26 cellular contexts compared by ENCODE assay signal in the genomic region with DNA sequence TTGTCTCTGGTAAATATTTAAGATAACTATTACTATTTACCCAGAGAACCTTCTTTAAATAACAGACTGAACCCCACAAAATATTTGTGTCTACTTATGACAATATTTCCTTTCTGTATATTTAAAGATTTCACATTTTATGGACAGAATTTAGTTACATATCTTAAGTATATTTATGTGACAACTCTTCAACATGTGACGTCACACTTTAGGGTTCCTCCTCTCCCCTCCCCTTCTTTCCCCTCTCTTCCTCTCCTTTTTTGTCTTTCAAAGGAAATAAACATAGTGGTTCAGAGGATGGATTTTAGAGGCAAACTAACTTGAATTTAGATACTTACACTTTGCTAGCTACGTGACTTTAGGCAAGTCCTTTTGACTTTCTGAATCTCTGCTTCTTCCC.
A peak's percentile ranks its signal among the peaks of the same experiment; 100 is the strongest.
DNase-seq lines count a peak whose midpoint lies in the region; ATAC-seq, FAIRE-seq and TF ChIP-seq lines count a peak whose summit lies in the region.
"Had no signal": no experiment of that assay in that cellular context is flagged by ENCODE, and none has a peak within 500 bp of the region (broad histone marks: within the 10 kb centered on the region; RNA-seq: fewer than 3 reads in every experiment).

No MANE protein-coding gene starts in this region.

- H3K27me3 Mint-ChIP-seq in endodermal cell (ENCODE audit: insufficient read depth) = no peaks in the 10 kb centered on the region
- H3K27me3 Mint-ChIP-seq: CD4-positive, alpha-beta memory T cell; CD4-positive, CD25-positive, alpha-beta regulatory T cell; CD8-positive, alpha-beta memory T cell had no signal

- H4K20me1 ChIP-seq in HepG2 (ENCODE audit: insufficient read depth, low read length) = no peaks in the 10 kb centered on the region
- H4K20me1 ChIP-seq: BLaER1 had no signal

- no peak overlapping the region for H2AFZ ChIP-seq in HepG2 (ENCODE audit: low read length)

- no peak for TF ChIP-seq CTCF in HepG2 (CRISPR knock-in tag; IDR thresholded peaks at IDR 0.05)
- TF ChIP-seq CTCF in right lobe of liver (IDR thresholded peaks at IDR 0.05) = no peak
- TF ChIP-seq CTCF in HEK293 (tag by site-specific recombination; IDR thresholded peaks at IDR 0.05) = no peak
- no peak for TF ChIP-seq CTCF in endodermal cell (conservative IDR thresholded peaks at IDR 0.05)

- H3K9me3 Mint-ChIP-seq in endodermal cell = no peaks in the 10 kb centered on the region
- H3K9me3 Mint-ChIP-seq: CD14-positive monocyte had no signal

- BruUV-seq in HepG2 (replicated peaks; lab: Mats Ljungman, UMichigan) = no TSS peak

- no peaks in the 10 kb centered on the region for H3K79me2 ChIP-seq in HepG2 (ENCODE audit: insufficient read depth, low read length)

- peaks cover 10% of the 10 kb centered on the region for H3K4me1 Mint-ChIP-seq in endodermal cell
- H3K4me1 Mint-ChIP-seq: CD14-positive monocyte; CD4-positive, alpha-beta memory T cell; CD4-positive, CD25-positive, alpha-beta regulatory T cell; CD8-positive, alpha-beta memory T cell had no signal

- intact Hi-C loops in HepG2 (cut with micrococcal nuclease; ENCODE audit: unreplicated experiment) = no loop called here
- intact Hi-C loops in right lobe of liver (cut with DNase I) = no loop called here

- H3K27ac ChIP-seq in HepG2 (ENCODE audit: extremely low read length, insufficient read depth, low read length) (no peak overlapping the region), right lobe of liver (no peak overlapping the region), HEK293 (ENCODE audit: extremely low read depth, low read depth, low read length) (no peak overlapping the region), endodermal cell (ENCODE audit: low read depth, low read length) (no peak overlapping the region)
- H3K27ac ChIP-seq: BLaER1 had no signal

- no peak overlapping the region for H3K27ac Mint-ChIP-seq in endodermal cell
- H3K27ac Mint-ChIP-seq: CD14-positive monocyte; CD4-positive, alpha-beta memory T cell; CD4-positive, CD25-positive, alpha-beta regulatory T cell; CD8-positive, alpha-beta memory T cell had no signal

- CTCF ChIA-PET in HepG2 (lab: Yijun Ruan, JAX; ENCODE audit: low intra/inter-chr PET ratio, low total read pairs) (no interaction called here), HEK293 (lab: Yijun Ruan, JAX) (interaction anchor here (0.9 kb wide), 1 partner anchor 89 kb away, joined by 3 read pairs; no protein-coding TSS in a partner anchor)

- TF ChIP-seq EP300 in HepG2 (IDR thresholded peaks at IDR 0.05; ENCODE audit: low read depth in 2 of 2, low read length in 2 of 2) (no peak), HepG2 (CRISPR knock-in tag; IDR thresholded peaks at IDR 0.05; ENCODE audit: borderline replicate concordance) (no peak)

- no peak overlapping the region for H3K4me3 Mint-ChIP-seq in endodermal cell
- H3K4me3 Mint-ChIP-seq: CD14-positive monocyte; CD4-positive, alpha-beta memory T cell; CD4-positive, CD25-positive, alpha-beta regulatory T cell; CD8-positive, alpha-beta memory T cell had no signal

- no peaks in the 10 kb centered on the region for H3K36me3 Mint-ChIP-seq in endodermal cell (ENCODE audit: low read depth)
- H3K36me3 Mint-ChIP-seq: CD14-positive monocyte; CD4-positive, alpha-beta memory T cell; CD4-positive, CD25-positive, alpha-beta regulatory T cell; CD8-positive, alpha-beta memory T cell had no signal

- H3K9ac ChIP-seq in HepG2 (ENCODE audit: insufficient read depth, low read depth, low read length) (no peak overlapping the region), endodermal cell (ENCODE audit: extremely low read depth, low read length, poor library complexity, severe bottlenecking) (peak overlapping the region; percentile 4)
- H3K9ac ChIP-seq: BLaER1 had no signal

- H3K4me3 ChIP-seq in HepG2 (replicated peaks in 1 of 3; ENCODE audit: insufficient read depth in 1 of 3, low read depth in 2 of 3, low read length in 3 of 3) (no peak overlapping the region), right lobe of liver (no peak overlapping the region), HEK293 (ENCODE audit: low read depth, low read length) (no peak overlapping the region), endodermal cell (ENCODE audit: low read length) (no peak overlapping the region)
- H3K4me3 ChIP-seq: BLaER1 had no signal

- DNase-seq in HepG2 (ENCODE audit: low spot score) (no peak), right lobe of liver (no peak), endodermal cell (no peak), NOMO-1 (lab: John Stamatoyannopoulos, UW; ENCODE audit: unreplicated experiment in 2 of 2) (no peak)
- DNase-seq in activated CD4-positive, alpha-beta T cell treated with anti-CD3 and anti-CD28 coated beads for 1 hour = no peak
- DNase-seq: 8988T; ACHN; BE2C; C1 segment of cervical spinal cord; CD4-positive, alpha-beta memory T cell; CD4-positive, CD25-positive, alpha-beta regulatory T cell; CD8-positive, alpha-beta memory T cell; COR-L47; DMS 273 treated with DMSO at 0.1 percent for 48 hours; DMS153; DMS53; DMS79; DND-41; EL; GF-D8 had no signal

- H3K4me1 ChIP-seq in HepG2 (ENCODE audit: insufficient read depth, low read length) (no peaks in the 10 kb centered on the region), right lobe of liver (no peaks in the 10 kb centered on the region), HEK293 (ENCODE audit: control insufficient read depth, insufficient read depth, low read length) (no peaks in the 10 kb centered on the region), endodermal cell (ENCODE audit: control insufficient read depth, insufficient read depth, low read length) (no peaks in the 10 kb centered on the region)
- H3K4me1 ChIP-seq: BE2C, BLaER1 had no signal

- no peak for ATAC-seq in HepG2
- ATAC-seq in right lobe of liver = no peak

- TF ChIP-seq POLR2A in HepG2 (IDR thresholded peaks at IDR 0.05; ENCODE audit: insufficient read depth in 1 of 2, low read depth in 2 of 2, low read length in 2 of 2) (no peak), right lobe of liver (IDR thresholded peaks at IDR 0.05) (no peak)

- 45% methylated on average over 2 of the region's 2 CpGs for WGBS in HepG2 (ENCODE audit: low lambda C conversion rate)
- 38% methylated on average over 2 of the region's 2 CpGs for WGBS in right lobe of liver (ENCODE audit: insufficient coverage, low coverage, low lambda C conversion rate, missing lambda C conversion rate)
- 93% methylated on average over 1 of the region's 2 CpGs; no CpG with 5 or more reads in 1 of the 2 experiments for WGBS in endodermal cell (ENCODE audit: insufficient coverage in 1 of 2, insufficient read length in 1 of 2), 2 experiments

- no peaks in the 10 kb centered on the region for H3K9me3 ChIP-seq in HepG2 (ENCODE audit: low read length)
- H3K9me3 ChIP-seq in right lobe of liver = no peaks in the 10 kb centered on the region
- H3K9me3 ChIP-seq in HEK293 (ENCODE audit: control insufficient read depth, insufficient read depth, low read depth, low read length) = no peaks in the 10 kb centered on the region
- no peaks in the 10 kb centered on the region for H3K9me3 ChIP-seq in endodermal cell (ENCODE audit: control insufficient read depth, low read length)
- H3K9me3 ChIP-seq: BE2C, BLaER1 had no signal

- TF ChIP-seq RAD21 in HepG2 (CRISPR knock-in tag; IDR thresholded peaks at IDR 0.05) = no peak

- no peak for FAIRE-seq in HepG2 (lab: Jason Lieb, UNC)
- FAIRE-seq: A204.1, GM12891, GM19239 had no signal

- in situ Hi-C loops in HepG2 (cut with HindIII; ENCODE audit: extremely low pct_ligation_motif_present, low pct_unique_long_range_greater_than_20kb) = no loop called here

- no peaks in the 10 kb centered on the region for H3K27me3 ChIP-seq in HepG2 (ENCODE audit: control insufficient read depth in 1 of 2, insufficient read depth in 2 of 2, low read length in 2 of 2)
- H3K27me3 ChIP-seq in right lobe of liver = no peaks in the 10 kb centered on the region
- no peaks in the 10 kb centered on the region for H3K27me3 ChIP-seq in endodermal cell (ENCODE audit: control insufficient read depth, insufficient read depth, low read length, poor library complexity, severe bottlenecking)
- H3K27me3 ChIP-seq: BE2C, BLaER1 had no signal

- H3K36me3 ChIP-seq in HepG2 (replicated peaks in 1 of 2; ENCODE audit: control insufficient read depth in 1 of 2, insufficient read depth in 2 of 2, low read length in 2 of 2) (no peaks in the 10 kb centered on the region), right lobe of liver (no peaks in the 10 kb centered on the region), HEK293 (ENCODE audit: control insufficient read depth in 2 of 2, insufficient read depth in 1 of 2, low read length in 2 of 2) (no peaks in the 10 kb centered on the region), endodermal cell (ENCODE audit: control insufficient read depth, insufficient read depth, low read length) (no peaks in the 10 kb centered on the region)
- H3K36me3 ChIP-seq: BE2C, BLaER1 had no signal

- POLR2A ChIA-PET in HepG2 (lab: Yijun Ruan, JAX) = no interaction called here
- POLR2A ChIA-PET in HEK293 (lab: Yijun Ruan, JAX) = no interaction called here

- H3K4me2 ChIP-seq in HepG2 (ENCODE audit: low read depth, low read length) = no peak overlapping the region
- H3K4me2 ChIP-seq: BLaER1 had no signal

TF ChIP-seq in HepG2, 621 proteins besides CTCF, POLR2A, EP300 and RAD21:
- TF ChIP-seq CREB1 (IDR thresholded peaks at IDR 0.05) (peak; percentile 92), CREB1 (CRISPR knock-in tag; IDR thresholded peaks at IDR 0.05) (no peak), ZNF768 (CRISPR knock-in tag; IDR thresholded peaks at IDR 0.05) (no peak), ATF7 (IDR thresholded peaks at IDR 0.05) (peak; percentile 45; the same call in 1 of the 2 replicates), ATF7 (CRISPR knock-in tag; IDR thresholded peaks at IDR 0.05) (no peak)

TF ChIP-seq in HEK293, 187 proteins besides CTCF, POLR2A, EP300 and RAD21:
- no peak for TF ChIP-seq GLI4 (tag by site-specific recombination; IDR thresholded peaks at IDR 0.05)
- no peak for TF ChIP-seq ZNF416 (tag by site-specific recombination; IDR thresholded peaks at IDR 0.05)
- TF ChIP-seq, protein P1, sequence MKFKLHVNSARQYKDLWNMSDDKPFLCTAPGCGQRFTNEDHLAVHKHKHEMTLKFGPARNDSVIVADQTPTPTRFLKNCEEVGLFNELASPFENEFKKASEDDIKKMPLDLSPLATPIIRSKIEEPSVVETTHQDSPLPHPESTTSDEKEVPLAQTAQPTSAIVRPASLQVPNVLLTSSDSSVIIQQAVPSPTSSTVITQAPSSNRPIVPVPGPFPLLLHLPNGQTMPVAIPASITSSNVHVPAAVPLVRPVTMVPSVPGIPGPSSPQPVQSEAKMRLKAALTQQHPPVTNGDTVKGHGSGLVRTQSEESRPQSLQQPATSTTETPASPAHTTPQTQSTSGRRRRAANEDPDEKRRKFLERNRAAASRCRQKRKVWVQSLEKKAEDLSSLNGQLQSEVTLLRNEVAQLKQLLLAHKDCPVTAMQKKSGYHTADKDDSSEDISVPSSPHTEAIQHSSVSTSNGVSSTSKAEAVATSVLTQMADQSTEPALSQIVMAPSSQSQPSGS (tag by site-specific recombination; IDR thresholded peaks at IDR 0.05; ENCODE audit: low read depth) = peak; percentile 48
- no peak for TF ChIP-seq ZNF610 (tag by site-specific recombination; IDR thresholded peaks at IDR 0.05; ENCODE audit: borderline replicate concordance)
- no peak for TF ChIP-seq ZSCAN30 (tag by site-specific recombination; IDR thresholded peaks at IDR 0.05)
TF ChIP-seq in HEK293: peak in this region for 1.
